1 cellular context compared by ENCODE assay signal in genomic region chr17:82051776-82052637, GRCh38.
TF ChIP-seq lines count a peak whose summit lies in the region.

TSS of gene GPS1 (plus strand) at chr17:82051898. CDS start at chr17:82051932, 34 bp downstream.
TSS of gene RFNG (minus strand) at chr17:82051811. CDS start at chr17:82051766, 45 bp downstream.

TF ChIP-seq in HepG2, 621 proteins besides CTCF, POLR2A, EP300 and RAD21 (continued from another document and continues in another):
- TF ChIP-seq, protein P1, sequence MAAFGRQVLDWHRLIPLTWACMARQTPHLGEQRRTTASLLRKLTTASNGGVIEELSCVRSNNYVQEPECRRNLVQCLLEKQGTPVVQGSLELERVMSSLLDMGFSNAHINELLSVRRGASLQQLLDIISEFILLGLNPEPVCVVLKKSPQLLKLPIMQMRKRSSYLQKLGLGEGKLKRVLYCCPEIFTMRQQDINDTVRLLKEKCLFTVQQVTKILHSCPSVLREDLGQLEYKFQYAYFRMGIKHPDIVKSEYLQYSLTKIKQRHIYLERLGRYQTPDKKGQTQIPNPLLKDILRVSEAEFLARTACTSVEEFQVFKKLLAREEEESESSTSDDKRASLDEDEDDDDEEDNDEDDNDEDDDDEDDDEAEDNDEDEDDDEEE (CRISPR knock-in tag; IDR thresholded peaks at IDR 0.05), result no peak
- no peak for TF ChIP-seq ZNF737 (CRISPR knock-in tag; IDR thresholded peaks at IDR 0.05; ENCODE audit: borderline replicate concordance)
- peak; percentile 43; the same call in 1 of the 2 replicates for TF ChIP-seq ZNF563 (CRISPR knock-in tag; IDR thresholded peaks at IDR 0.05)
- TF ChIP-seq, protein P2, sequence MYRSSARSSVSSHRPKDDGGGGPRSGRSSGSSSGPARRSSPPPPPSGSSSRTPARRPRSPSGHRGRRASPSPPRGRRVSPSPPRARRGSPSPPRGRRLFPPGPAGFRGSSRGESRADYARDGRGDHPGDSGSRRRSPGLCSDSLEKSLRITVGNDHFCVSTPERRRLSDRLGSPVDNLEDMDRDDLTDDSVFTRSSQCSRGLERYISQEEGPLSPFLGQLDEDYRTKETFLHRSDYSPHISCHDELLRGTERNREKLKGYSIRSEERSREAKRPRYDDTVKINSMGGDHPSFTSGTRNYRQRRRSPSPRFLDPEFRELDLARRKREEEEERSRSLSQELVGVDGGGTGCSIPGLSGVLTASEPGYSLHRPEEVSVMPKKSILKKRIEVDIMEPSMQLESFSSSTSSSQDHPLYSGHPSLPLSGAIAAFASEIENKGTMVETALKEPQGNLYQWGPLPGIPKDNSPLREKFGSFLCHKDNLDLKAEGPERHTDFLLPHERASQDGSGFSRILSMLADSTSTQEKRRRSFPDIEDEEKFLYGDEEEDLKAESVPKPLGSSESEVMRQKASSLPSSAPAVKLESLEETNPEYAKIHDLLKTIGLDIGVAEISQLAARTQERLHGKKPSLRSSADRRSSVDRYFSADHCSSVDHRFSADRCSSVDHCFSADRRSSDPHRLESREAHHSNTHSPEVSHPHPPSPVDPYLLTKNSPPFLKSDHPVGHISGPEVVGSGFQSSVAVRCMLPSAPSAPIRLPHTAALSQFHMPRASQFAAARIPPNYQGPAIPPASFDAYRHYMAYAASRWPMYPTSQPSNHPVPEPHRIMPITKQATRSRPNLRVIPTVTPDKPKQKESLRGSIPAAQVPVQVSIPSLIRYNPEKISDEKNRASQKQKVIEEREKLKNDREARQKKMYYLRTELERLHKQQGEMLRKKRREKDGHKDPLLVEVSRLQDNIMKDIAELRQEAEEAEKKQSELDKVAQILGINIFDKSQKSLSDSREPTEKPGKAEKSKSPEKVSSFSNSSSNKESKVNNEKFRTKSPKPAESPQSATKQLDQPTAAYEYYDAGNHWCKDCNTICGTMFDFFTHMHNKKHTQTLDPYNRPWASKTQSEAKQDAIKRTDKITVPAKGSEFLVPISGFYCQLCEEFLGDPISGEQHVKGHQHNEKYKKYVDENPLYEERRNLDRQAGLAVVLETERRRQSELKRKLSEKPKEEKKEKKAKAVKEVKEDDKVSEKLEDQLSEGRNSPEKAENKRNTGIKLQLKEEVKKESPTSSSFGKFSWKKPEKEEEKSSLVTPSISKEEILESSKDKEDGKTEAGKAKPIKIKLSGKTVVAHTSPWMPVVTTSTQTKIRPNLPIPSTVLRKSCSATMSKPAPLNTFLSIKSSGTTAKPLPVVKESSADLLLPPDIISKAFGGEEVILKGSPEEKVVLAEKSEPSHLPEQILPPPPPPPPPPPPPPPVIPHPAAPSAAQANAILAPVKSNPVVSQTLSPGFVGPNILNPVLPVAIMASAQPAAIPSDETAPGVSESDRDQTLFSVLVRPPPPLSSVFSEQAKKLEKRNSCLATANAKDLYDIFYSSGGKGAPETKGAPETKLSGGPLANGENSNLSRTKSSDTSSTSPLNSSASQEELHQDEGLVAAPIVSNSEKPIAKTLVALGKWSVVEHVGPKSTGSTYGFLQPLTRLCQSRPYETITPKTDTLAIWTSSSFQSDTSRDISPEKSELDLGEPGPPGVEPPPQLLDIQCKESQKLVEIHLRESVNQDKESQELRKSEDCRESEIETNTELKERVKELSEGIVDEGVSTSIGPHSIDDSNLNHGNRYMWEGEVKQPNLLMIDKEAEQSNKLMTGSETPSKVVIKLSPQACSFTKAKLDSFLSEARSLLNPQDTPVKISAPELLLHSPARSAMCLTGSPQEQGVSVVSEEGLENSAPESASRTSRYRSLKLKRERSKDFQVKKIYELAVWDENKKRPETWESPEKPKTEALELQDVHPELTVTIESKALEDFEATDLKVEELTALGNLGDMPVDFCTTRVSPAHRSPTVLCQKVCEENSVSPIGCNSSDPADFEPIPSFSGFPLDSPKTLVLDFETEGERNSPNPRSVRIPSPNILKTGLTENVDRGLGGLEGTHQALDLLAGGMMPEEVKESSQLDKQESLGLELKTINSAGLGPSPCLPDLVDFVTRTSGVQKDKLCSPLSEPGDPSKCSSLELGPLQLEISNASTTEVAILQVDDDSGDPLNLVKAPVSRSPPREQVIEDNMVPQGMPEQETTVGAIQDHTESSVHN (CRISPR knock-in tag; IDR thresholded peaks at IDR 0.05), result no peak
- TF ChIP-seq, protein P3, sequence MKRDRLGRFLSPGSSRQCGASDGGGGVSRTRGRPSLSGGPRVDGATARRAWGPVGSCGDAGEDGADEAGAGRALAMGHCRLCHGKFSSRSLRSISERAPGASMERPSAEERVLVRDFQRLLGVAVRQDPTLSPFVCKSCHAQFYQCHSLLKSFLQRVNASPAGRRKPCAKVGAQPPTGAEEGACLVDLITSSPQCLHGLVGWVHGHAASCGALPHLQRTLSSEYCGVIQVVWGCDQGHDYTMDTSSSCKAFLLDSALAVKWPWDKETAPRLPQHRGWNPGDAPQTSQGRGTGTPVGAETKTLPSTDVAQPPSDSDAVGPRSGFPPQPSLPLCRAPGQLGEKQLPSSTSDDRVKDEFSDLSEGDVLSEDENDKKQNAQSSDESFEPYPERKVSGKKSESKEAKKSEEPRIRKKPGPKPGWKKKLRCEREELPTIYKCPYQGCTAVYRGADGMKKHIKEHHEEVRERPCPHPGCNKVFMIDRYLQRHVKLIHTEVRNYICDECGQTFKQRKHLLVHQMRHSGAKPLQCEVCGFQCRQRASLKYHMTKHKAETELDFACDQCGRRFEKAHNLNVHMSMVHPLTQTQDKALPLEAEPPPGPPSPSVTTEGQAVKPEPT (CRISPR knock-in tag; IDR thresholded peaks at IDR 0.05; ENCODE audit: low read depth), result no peak
- TF ChIP-seq, protein P4, sequence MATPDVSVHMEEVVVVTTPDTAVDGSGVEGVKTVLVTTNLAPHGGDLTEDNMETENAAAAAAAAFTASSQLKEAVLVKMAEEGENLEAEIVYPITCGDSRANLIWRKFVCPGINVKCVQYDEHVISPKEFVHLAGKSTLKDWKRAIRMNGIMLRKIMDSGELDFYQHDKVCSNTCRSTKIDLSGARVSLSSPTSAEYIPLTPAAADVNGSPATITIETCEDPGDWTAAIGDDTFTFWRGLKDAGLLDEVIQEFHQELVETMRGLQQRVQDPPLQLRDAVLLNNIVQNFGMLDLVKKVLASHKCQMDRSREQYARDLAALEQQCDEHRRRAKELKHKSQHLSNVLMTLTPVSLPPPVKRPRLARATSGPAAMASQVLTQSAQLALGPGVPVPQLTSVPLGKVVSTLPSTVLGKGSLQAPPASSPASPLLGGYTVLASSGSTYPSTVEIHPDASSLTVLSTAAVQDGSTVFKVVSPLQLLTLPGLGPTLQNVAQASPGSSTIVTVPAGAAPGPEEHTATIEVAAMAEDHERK (CRISPR knock-in tag; IDR thresholded peaks at IDR 0.05; ENCODE audit: low read depth), result peak; percentile 75
- TF ChIP-seq GTF3A (CRISPR knock-in tag; conservative IDR thresholded peaks at IDR 0.05), result no peak
- no peak for TF ChIP-seq NFE2L2 (IDR thresholded peaks at IDR 0.05; ENCODE audit: low read length)
- TF ChIP-seq ZNF121 (CRISPR knock-in tag; IDR thresholded peaks at IDR 0.05), result no peak
- no peak for TF ChIP-seq ZNF282 (IDR thresholded peaks at IDR 0.05; ENCODE audit: partially characterized antibody)
- TF ChIP-seq PATZ1 (CRISPR knock-in tag; IDR thresholded peaks at IDR 0.05), result peak; percentile 69
- no peak for TF ChIP-seq KLF9 (CRISPR knock-in tag; IDR thresholded peaks at IDR 0.05; ENCODE audit: low read depth)
- no peak; the same call in 1 of the 2 replicates for TF ChIP-seq HNF4G (IDR thresholded peaks at IDR 0.05; ENCODE audit: borderline replicate concordance, low read depth, low read length)
- 0 out of 2 replicates have a peak, but pooled peaks have one; percentile 32 for TF ChIP-seq HNF4G (CRISPR knock-in tag; IDR thresholded peaks at IDR 0.05; ENCODE audit: borderline replicate concordance, low read depth)
- TF ChIP-seq SALL2 (CRISPR knock-in tag; IDR thresholded peaks at IDR 0.05), result no peak; the same call in 1 of the 2 replicates
- TF ChIP-seq, protein P5, sequence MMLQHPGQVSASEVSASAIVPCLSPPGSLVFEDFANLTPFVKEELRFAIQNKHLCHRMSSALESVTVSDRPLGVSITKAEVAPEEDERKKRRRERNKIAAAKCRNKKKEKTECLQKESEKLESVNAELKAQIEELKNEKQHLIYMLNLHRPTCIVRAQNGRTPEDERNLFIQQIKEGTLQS (CRISPR knock-in tag; IDR thresholded peaks at IDR 0.05), result no peak
- peak; percentile 67 for TF ChIP-seq SPEN (CRISPR knock-in tag; IDR thresholded peaks at IDR 0.05; ENCODE audit: low read depth)
- TF ChIP-seq MEIS2 (CRISPR knock-in tag; IDR thresholded peaks at IDR 0.05), result peak; percentile 21; the same call in 1 of the 2 replicates
- TF ChIP-seq, protein P6, sequence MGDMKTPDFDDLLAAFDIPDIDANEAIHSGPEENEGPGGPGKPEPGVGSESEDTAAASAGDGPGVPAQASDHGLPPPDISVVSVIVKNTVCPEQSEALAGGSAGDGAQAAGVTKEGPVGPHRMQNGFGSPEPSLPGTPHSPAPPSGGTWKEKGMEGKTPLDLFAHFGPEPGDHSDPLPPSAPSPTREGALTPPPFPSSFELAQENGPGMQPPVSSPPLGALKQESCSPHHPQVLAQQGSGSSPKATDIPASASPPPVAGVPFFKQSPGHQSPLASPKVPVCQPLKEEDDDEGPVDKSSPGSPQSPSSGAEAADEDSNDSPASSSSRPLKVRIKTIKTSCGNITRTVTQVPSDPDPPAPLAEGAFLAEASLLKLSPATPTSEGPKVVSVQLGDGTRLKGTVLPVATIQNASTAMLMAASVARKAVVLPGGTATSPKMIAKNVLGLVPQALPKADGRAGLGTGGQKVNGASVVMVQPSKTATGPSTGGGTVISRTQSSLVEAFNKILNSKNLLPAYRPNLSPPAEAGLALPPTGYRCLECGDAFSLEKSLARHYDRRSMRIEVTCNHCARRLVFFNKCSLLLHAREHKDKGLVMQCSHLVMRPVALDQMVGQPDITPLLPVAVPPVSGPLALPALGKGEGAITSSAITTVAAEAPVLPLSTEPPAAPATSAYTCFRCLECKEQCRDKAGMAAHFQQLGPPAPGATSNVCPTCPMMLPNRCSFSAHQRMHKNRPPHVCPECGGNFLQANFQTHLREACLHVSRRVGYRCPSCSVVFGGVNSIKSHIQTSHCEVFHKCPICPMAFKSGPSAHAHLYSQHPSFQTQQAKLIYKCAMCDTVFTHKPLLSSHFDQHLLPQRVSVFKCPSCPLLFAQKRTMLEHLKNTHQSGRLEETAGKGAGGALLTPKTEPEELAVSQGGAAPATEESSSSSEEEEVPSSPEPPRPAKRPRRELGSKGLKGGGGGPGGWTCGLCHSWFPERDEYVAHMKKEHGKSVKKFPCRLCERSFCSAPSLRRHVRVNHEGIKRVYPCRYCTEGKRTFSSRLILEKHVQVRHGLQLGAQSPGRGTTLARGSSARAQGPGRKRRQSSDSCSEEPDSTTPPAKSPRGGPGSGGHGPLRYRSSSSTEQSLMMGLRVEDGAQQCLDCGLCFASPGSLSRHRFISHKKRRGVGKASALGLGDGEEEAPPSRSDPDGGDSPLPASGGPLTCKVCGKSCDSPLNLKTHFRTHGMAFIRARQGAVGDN (CRISPR knock-in tag; IDR thresholded peaks at IDR 0.05), result no peak
- TF ChIP-seq ZNF639 (CRISPR knock-in tag; conservative IDR thresholded peaks at IDR 0.05), result peak; percentile 57; the same call in 1 of the 2 replicates
- no peak for TF ChIP-seq JUND (CRISPR knock-in tag; IDR thresholded peaks at IDR 0.05)
- no peak for TF ChIP-seq MAFK (conservative IDR thresholded peaks at IDR 0.05 in 1 of 2, IDR thresholded peaks at IDR 0.05 in 1 of 2; ENCODE audit: low read length in 2 of 2)
- TF ChIP-seq DBP (CRISPR knock-in tag; IDR thresholded peaks at IDR 0.05; ENCODE audit: not compliant biosample characterization), result no peak
- no peak for TF ChIP-seq FOSL2 (CRISPR knock-in tag; IDR thresholded peaks at IDR 0.05)
- TF ChIP-seq, protein P7, sequence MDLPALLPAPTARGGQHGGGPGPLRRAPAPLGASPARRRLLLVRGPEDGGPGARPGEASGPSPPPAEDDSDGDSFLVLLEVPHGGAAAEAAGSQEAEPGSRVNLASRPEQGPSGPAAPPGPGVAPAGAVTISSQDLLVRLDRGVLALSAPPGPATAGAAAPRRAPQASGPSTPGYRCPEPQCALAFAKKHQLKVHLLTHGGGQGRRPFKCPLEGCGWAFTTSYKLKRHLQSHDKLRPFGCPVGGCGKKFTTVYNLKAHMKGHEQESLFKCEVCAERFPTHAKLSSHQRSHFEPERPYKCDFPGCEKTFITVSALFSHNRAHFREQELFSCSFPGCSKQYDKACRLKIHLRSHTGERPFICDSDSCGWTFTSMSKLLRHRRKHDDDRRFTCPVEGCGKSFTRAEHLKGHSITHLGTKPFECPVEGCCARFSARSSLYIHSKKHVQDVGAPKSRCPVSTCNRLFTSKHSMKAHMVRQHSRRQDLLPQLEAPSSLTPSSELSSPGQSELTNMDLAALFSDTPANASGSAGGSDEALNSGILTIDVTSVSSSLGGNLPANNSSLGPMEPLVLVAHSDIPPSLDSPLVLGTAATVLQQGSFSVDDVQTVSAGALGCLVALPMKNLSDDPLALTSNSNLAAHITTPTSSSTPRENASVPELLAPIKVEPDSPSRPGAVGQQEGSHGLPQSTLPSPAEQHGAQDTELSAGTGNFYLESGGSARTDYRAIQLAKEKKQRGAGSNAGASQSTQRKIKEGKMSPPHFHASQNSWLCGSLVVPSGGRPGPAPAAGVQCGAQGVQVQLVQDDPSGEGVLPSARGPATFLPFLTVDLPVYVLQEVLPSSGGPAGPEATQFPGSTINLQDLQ (CRISPR knock-in tag; IDR thresholded peaks at IDR 0.05), result peak; percentile 75; the same call in 1 of the 2 replicates
- TF ChIP-seq ZSCAN25 (CRISPR knock-in tag; IDR thresholded peaks at IDR 0.05), result no peak
- no peak for TF ChIP-seq ZKSCAN1 (IDR thresholded peaks at IDR 0.05; ENCODE audit: low read length)
- TF ChIP-seq STAT5B (CRISPR knock-in tag; IDR thresholded peaks at IDR 0.05), result no peak
- TF ChIP-seq ZNF607 (CRISPR knock-in tag; IDR thresholded peaks at IDR 0.05; ENCODE audit: borderline replicate concordance), result peak; percentile 31
